Comparison of ENCODE assay signal across 1 cellular context in the genomic region with DNA sequence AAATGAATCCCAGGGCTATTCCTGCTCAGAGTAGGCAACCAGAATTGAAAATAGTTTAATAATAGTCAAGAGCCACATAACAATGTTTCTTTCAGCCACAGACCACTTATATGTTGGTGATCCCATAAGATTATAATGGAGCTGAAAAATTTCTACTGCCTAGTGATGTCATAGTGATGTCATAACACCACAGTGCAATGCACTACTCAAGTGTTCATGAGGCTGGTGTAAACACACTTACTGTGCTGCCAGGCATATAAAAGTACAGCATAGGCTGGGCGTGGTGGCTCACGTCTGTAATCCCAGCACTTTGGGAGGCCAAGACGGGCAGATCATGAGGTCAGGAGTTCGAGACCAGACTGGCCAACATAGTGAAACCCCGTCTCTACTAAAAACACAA. TPM values are rescaled to one million over a fixed set of nuclear protein-coding genes. Genes with fewer than 3 reads are reported as not detected.
"Had no signal": no experiment of that assay in that cellular context is flagged by ENCODE, and none has a peak within 500 bp of the region (broad histone marks: within the 10 kb centered on the region; RNA-seq: fewer than 3 reads in every experiment).

No MANE protein-coding gene starts in this region.

RNA-seq across cellular contexts. Expression of a gene that starts 15.1 kb away (rescaled TPM):
- total RNA-seq: OCI-LY7 had no signal
